ENCODE assay signal across 22 cellular contexts in genomic region chr4:38150766-38151165, GRCh38.
DNase-seq lines count a peak whose midpoint lies in the region; ATAC-seq and TF ChIP-seq lines count a peak whose summit lies in the region.
"Had no signal": no experiment of that assay in that cellular context is flagged by ENCODE, and none has a peak within 500 bp of the region (broad histone marks: within the 10 kb centered on the region; RNA-seq: fewer than 3 reads in every experiment).

No MANE protein-coding gene starts in this region.

- no peak overlapping the region for H3K4me3 Mint-ChIP-seq in activated CD8-positive, alpha-beta memory T cell treated with anti-CD3 and anti-CD28 coated beads, Interleukin-2, amount 10 ng/mL, durations not matched to agents 7 days and 5 days
- H3K4me3 Mint-ChIP-seq: CD14-positive monocyte had no signal

- ATAC-seq in HG03432 (IDR thresholded peaks at IDR 0.05; ENCODE audit: unreplicated experiment), result no peak
- ATAC-seq in activated CD8-positive, alpha-beta memory T cell treated with anti-CD3 and anti-CD28 coated beads, Interleukin-2, amount 10 ng/mL, durations not matched to agents 7 days and 5 days, result no peak
- ATAC-seq: right lobe of liver had no signal

- H3K4me1 ChIP-seq in ACC112 (ENCODE audit: control insufficient read depth, insufficient read depth, low read length, unreplicated experiment) (peaks cover 35% of the 10 kb centered on the region), mesenchymal stem cell (ENCODE audit: control insufficient read depth, insufficient read depth, low read depth, low read length) (peaks cover 1% of the 10 kb centered on the region)
- H3K4me1 ChIP-seq: parathyroid adenoma, right lobe of liver had no signal

- H3K27ac ChIP-seq in ACC112 (ENCODE audit: low read depth, low read length) (peak overlapping the region; percentile 83), mesenchymal stem cell (ENCODE audit: low read length, poor library complexity, severe bottlenecking) (no peak overlapping the region)
- H3K27ac ChIP-seq: parathyroid adenoma, right lobe of liver had no signal

- peaks cover 6% of the 10 kb centered on the region for H3K36me3 Mint-ChIP-seq in activated CD8-positive, alpha-beta memory T cell treated with anti-CD3 and anti-CD28 coated beads, Interleukin-2, amount 10 ng/mL, durations not matched to agents 7 days and 5 days
- H3K36me3 Mint-ChIP-seq: CD14-positive monocyte had no signal

- H3K27me3 Mint-ChIP-seq in activated CD8-positive, alpha-beta memory T cell treated with anti-CD3 and anti-CD28 coated beads, Interleukin-2, amount 10 ng/mL, durations not matched to agents 7 days and 5 days, result peaks cover 6% of the 10 kb centered on the region

- no peak overlapping the region for H2AK5ac ChIP-seq in mesenchymal stem cell (ENCODE audit: low read length, severe bottlenecking)

- H3K9ac ChIP-seq in mesenchymal stem cell (ENCODE audit: low read length), result peak overlapping the region; percentile 76
- H3K9ac ChIP-seq: parathyroid adenoma had no signal

- peak overlapping the region in 1 of 2 experiments; percentile 61 for H2BK12ac ChIP-seq in mesenchymal stem cell (ENCODE audit: low read length in 2 of 2)

- H3K36me3 ChIP-seq in ACC112 (ENCODE audit: insufficient read depth, low read length), result no peaks in the 10 kb centered on the region
- H3K36me3 ChIP-seq in mesenchymal stem cell (ENCODE audit: control insufficient read depth in 1 of 2, insufficient read depth in 2 of 2, low read depth in 1 of 2, low read length in 2 of 2), result no peaks in the 10 kb centered on the region
- H3K36me3 ChIP-seq: esophagus squamous epithelium, right lobe of liver, transverse colon had no signal

- no peak overlapping the region for H4K91ac ChIP-seq in mesenchymal stem cell (ENCODE audit: low read length)

- CTCF ChIA-PET in activated CD8-positive, alpha-beta memory T cell treated with anti-CD3 and anti-CD28 coated beads, Interleukin-2, amount 10 ng/mL, durations not matched to agents 7 days and 5 days (lab: Charles Lee), result interaction anchor here (1.9 kb wide), 1 partner anchor 10 kb away, joined by 5 read pairs; no protein-coding TSS in a partner anchor

- H3K4me1 Mint-ChIP-seq in activated CD8-positive, alpha-beta memory T cell treated with anti-CD3 and anti-CD28 coated beads, Interleukin-2, amount 10 ng/mL, durations not matched to agents 7 days and 5 days, result peaks cover 18% of the 10 kb centered on the region

- no peak for TF ChIP-seq CTCF in cardiac fibroblast (IDR thresholded peaks at IDR 0.05; ENCODE audit: low read depth, low read length)

- no peak overlapping the region for H3K14ac ChIP-seq in mesenchymal stem cell (ENCODE audit: low read length in 2 of 2)

- DNase-seq in HCEC 1CT (peak; percentile 85), cardiac fibroblast (ENCODE audit: low read depth in 2 of 2) (peak; percentile 49 to 71), mesenchymal stem cell (peak; percentile 92), NCI-H2029 (lab: John Stamatoyannopoulos, UW) (no peak), NCI-H524 (lab: John Stamatoyannopoulos, UW) (no peak)
- DNase-seq in activated CD8-positive, alpha-beta memory T cell treated with anti-CD3 and anti-CD28 coated beads, Interleukin-2, amount 10 ng/mL, durations not matched to agents 7 days and 5 days, result no peak
- DNase-seq: 8988T; activated CD4-positive, alpha-beta T cell treated with anti-CD3 and anti-CD28 coated beads for 48 hours; activated effector memory CD4-positive, alpha-beta T cell treated with Interleukin-2 at 50 U/mL for 16 hours; amygdala; effector CD8-positive, alpha-beta T cell; esophagus squamous epithelium; hippocampal formation; NCI-H1105; NCI-H524 treated with DMSO at 0.1 percent for 48 hours; stimulated activated naive CD4-positive, alpha-beta T cell; transverse colon had no signal

- no peak overlapping the region for H3K4me2 ChIP-seq in mesenchymal stem cell (ENCODE audit: low read length, poor library complexity, severe bottlenecking)

- H2AFZ ChIP-seq in ACC112 (ENCODE audit: low read length, unreplicated experiment) (no peak overlapping the region), mesenchymal stem cell (ENCODE audit: low read depth, low read length) (no peak overlapping the region)
- H2AFZ ChIP-seq: parathyroid adenoma had no signal

- no peak overlapping the region for H3K4ac ChIP-seq in mesenchymal stem cell (ENCODE audit: low read depth in 1 of 2, low read length in 2 of 2)

- H3K23ac ChIP-seq in mesenchymal stem cell (ENCODE audit: low read length in 2 of 2), result no peak overlapping the region

- H4K8ac ChIP-seq in mesenchymal stem cell (ENCODE audit: low read length), result no peak overlapping the region

- 63% methylated on average over 5 of the region's 5 CpGs for WGBS in mesenchymal stem cell

- H3K79me1 ChIP-seq in mesenchymal stem cell (replicated peaks; ENCODE audit: low read length, poor library complexity, severe bottlenecking), result no peaks in the 10 kb centered on the region

- no peak overlapping the region for H3K27ac Mint-ChIP-seq in activated CD8-positive, alpha-beta memory T cell treated with anti-CD3 and anti-CD28 coated beads, Interleukin-2, amount 10 ng/mL, durations not matched to agents 7 days and 5 days
- H3K27ac Mint-ChIP-seq: CD14-positive monocyte had no signal

- no peaks in the 10 kb centered on the region for H3K9me3 ChIP-seq in mesenchymal stem cell (ENCODE audit: control insufficient read depth, low read length)
- H3K9me3 ChIP-seq: esophagus squamous epithelium, right lobe of liver, transverse colon had no signal

- no peak overlapping the region for H2BK120ac ChIP-seq in mesenchymal stem cell (ENCODE audit: low read depth, low read length)

- H3K4me3 ChIP-seq in ACC112 (ENCODE audit: low read depth, low read length) (peak overlapping the region; percentile 37), cardiac fibroblast (replicated peaks in 1 of 2; ENCODE audit: low read depth in 2 of 2, low read length in 2 of 2) (no peak overlapping the region), mesenchymal stem cell (ENCODE audit: insufficient read depth in 1 of 2, low read depth in 1 of 2, low read length in 2 of 2) (peak overlapping the region in 1 of 2 experiments; percentile 49)
- H3K4me3 ChIP-seq: esophagus squamous epithelium, right lobe of liver, transverse colon had no signal

- H3K27me3 ChIP-seq in ACC112 (ENCODE audit: insufficient read depth, low read length) (no peaks in the 10 kb centered on the region), mesenchymal stem cell (ENCODE audit: control insufficient read depth in 1 of 2, insufficient read depth in 1 of 2, low read length in 2 of 2) (no peaks in the 10 kb centered on the region)
- H3K27me3 ChIP-seq: esophagus squamous epithelium, right lobe of liver, transverse colon had no signal

- no peak overlapping the region for H2BK5ac ChIP-seq in mesenchymal stem cell (ENCODE audit: low read depth, low read length, poor library complexity, severe bottlenecking)

- H3K18ac ChIP-seq in mesenchymal stem cell (ENCODE audit: low read depth in 1 of 2, low read length in 2 of 2), result peak overlapping the region in 1 of 2 experiments; percentile 82

- no peaks in the 10 kb centered on the region for H3K79me2 ChIP-seq in ACC112 (ENCODE audit: control insufficient read depth, insufficient read depth, low read length, unreplicated experiment)
- H3K79me2 ChIP-seq: parathyroid adenoma had no signal

- no peak overlapping the region for H2BK15ac ChIP-seq in mesenchymal stem cell (ENCODE audit: low read depth, poor library complexity, severe bottlenecking)

- H3K9me3 Mint-ChIP-seq in activated CD8-positive, alpha-beta memory T cell treated with anti-CD3 and anti-CD28 coated beads, Interleukin-2, amount 10 ng/mL, durations not matched to agents 7 days and 5 days (ENCODE audit: low read depth), result no peaks in the 10 kb centered on the region

Comparison
In these comparisons a context has a peak if more than half of its experiments do, and no peak if none do; other contexts are left out.
1. DNase-seq: peak in HCEC 1CT (single experiment), cardiac fibroblast (2 of 2) and mesenchymal stem cell (single experiment); none in NCI-H2029 (single experiment), NCI-H524 (0 of 2) and activated CD8-positive, alpha-beta memory T cell treated with anti-CD3 and anti-CD28 coated beads, Interleukin-2, amount 10 ng/mL, durations not matched to agents 7 days and 5 days (single experiment).